14 cellular contexts compared by ENCODE assay signal in the genomic region with DNA sequence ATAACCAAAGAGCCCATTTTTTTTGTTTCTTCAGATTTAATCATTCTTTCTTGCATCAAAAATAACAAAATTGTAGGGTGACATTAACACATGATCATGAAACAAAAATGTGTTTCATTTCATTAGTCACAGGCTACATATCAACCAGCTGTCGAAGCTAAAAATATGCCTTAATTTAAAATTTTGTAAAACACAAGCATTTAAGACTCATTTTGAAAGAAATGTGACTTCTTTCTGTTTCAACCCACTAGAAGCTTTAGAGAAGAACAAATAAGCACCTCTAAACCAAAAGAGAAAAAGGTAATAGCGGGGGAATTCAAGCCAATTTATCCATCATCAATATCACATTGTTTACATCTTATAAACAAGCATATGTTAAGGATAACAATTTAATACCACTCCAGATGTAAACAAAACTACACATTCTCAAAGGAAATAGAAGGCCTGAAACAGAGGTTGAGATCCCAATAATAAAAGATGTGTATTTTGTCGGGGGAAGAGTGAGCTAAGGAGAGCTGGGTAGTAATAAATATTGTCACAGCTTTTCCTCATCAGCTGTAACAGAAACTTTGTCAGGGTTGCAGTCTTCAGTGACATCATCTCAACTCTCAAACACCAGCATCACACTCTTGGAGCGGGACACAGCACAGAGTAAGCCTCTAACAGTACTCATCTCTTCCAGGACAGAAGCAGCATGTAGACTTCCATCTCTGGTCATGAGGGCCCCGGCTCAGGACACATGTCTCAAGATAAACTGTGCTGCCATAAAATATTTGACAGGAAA. TPM values are rescaled to one million over a fixed set of nuclear protein-coding genes. Genes with fewer than 3 reads are reported as not detected.
DNase-seq lines count a peak whose midpoint lies in the region; ATAC-seq lines count a peak whose summit lies in the region.
"Had no signal": no experiment of that assay in that cellular context is flagged by ENCODE, and none has a peak within 500 bp of the region (broad histone marks: within the 10 kb centered on the region; RNA-seq: fewer than 3 reads in every experiment).

No MANE protein-coding gene starts in this region.

- no peaks in the 10 kb centered on the region; the same call in 1 of the 2 replicates for H3K36me3 ChIP-seq in GM23248 (ENCODE audit: low read depth)

- H4K20me1 ChIP-seq in GM23248 (ENCODE audit: insufficient read depth), result no peaks in the 10 kb centered on the region

- no peaks in the 10 kb centered on the region for H3K9me2 ChIP-seq in GM23248 (ENCODE audit: insufficient read depth)

- H3K4me1 Mint-ChIP-seq in activated T-cell treated with anti-CD3 and anti-CD28 coated beads, Interleukin-2, amount 50 U/mL, for 24 hours (ENCODE audit: low read depth), result peaks cover 20% of the 10 kb centered on the region
- peaks cover 5% of the 10 kb centered on the region for H3K4me1 Mint-ChIP-seq in stimulated activated memory B cell treated with anti-CD40 and anti-IgM and Interleukin-4, amounts not matched to agents 10 μg/mL and 1 μg/mL and 100 μg/mL, for 72 hours

- H3K9me3 ChIP-seq in GM23248 (ENCODE audit: low read depth), result no peaks in the 10 kb centered on the region

- no peak for DNase-seq in activated T-cell treated with anti-CD3 and anti-CD28 coated beads, Interleukin-2, amount 50 U/mL, for 24 hours
- DNase-seq in activated T-cell treated with anti-CD3 and anti-CD28 coated beads for 4 hours (no peak), GM23248 (peak; percentile 32), cardiac septum (ENCODE audit: low spot score) (no peak), NAMALWA (ENCODE audit: low spot score) (no peak)
- DNase-seq: activated CD8-positive, alpha-beta memory T cell treated with anti-CD3 and anti-CD28 coated beads for 24 hours; H7; Kasumi-1; left colon; NCI-H510A had no signal

- 46 to 51% methylated on average over 5 of the region's 5 CpGs for WGBS in GM23248 (ENCODE audit: low coverage in 1 of 2, low lambda C conversion rate in 2 of 2, missing lambda C conversion rate in 2 of 2), 2 experiments

- peak overlapping the region; percentile 4; the same call in 1 of the 2 replicates for H3K27ac ChIP-seq in GM23248
- H3K27ac ChIP-seq: parathyroid adenoma had no signal

- no peaks in the 10 kb centered on the region for H3K27me3 Mint-ChIP-seq in activated T-cell treated with anti-CD3 and anti-CD28 coated beads, Interleukin-2, amount 50 U/mL, for 24 hours
- H3K27me3 Mint-ChIP-seq in stimulated activated memory B cell treated with anti-CD40 and anti-IgM and Interleukin-4, amounts not matched to agents 10 μg/mL and 1 μg/mL and 100 μg/mL, for 72 hours, result no peaks in the 10 kb centered on the region

- peaks cover 81% of the 10 kb centered on the region for H3K36me3 Mint-ChIP-seq in activated T-cell treated with anti-CD3 and anti-CD28 coated beads, Interleukin-2, amount 50 U/mL, for 24 hours (ENCODE audit: low read depth)
- H3K36me3 Mint-ChIP-seq in stimulated activated memory B cell treated with anti-CD40 and anti-IgM and Interleukin-4, amounts not matched to agents 10 μg/mL and 1 μg/mL and 100 μg/mL, for 72 hours, result peaks cover 41% of the 10 kb centered on the region

- H3K9me3 Mint-ChIP-seq in activated T-cell treated with anti-CD3 and anti-CD28 coated beads, Interleukin-2, amount 50 U/mL, for 24 hours, result no peaks in the 10 kb centered on the region
- H3K9me3 Mint-ChIP-seq in stimulated activated memory B cell treated with anti-CD40 and anti-IgM and Interleukin-4, amounts not matched to agents 10 μg/mL and 1 μg/mL and 100 μg/mL, for 72 hours, result no peaks in the 10 kb centered on the region

- no peak overlapping the region for H3K4me3 Mint-ChIP-seq in activated T-cell treated with anti-CD3 and anti-CD28 coated beads, Interleukin-2, amount 50 U/mL, for 24 hours
- no peak overlapping the region for H3K4me3 Mint-ChIP-seq in stimulated activated memory B cell treated with anti-CD40 and anti-IgM and Interleukin-4, amounts not matched to agents 10 μg/mL and 1 μg/mL and 100 μg/mL, for 72 hours

- peak; percentile 85 for ATAC-seq in HG03460 (IDR thresholded peaks at IDR 0.05; ENCODE audit: unreplicated experiment)
- no peak for ATAC-seq in stimulated activated memory B cell treated with anti-CD40 and anti-IgM and Interleukin-4, amounts not matched to agents 10 μg/mL and 1 μg/mL and 100 μg/mL, for 72 hours
- ATAC-seq in GM18519 (IDR thresholded peaks at IDR 0.05; ENCODE audit: low FRiP score, unreplicated experiment), result no peak
- ATAC-seq: left colon had no signal

- intact Hi-C loops in cardiac septum (cut with DNase I), result no loop called here

- no peak overlapping the region for H3K4me3 ChIP-seq in GM23248

- H2AFZ ChIP-seq in GM23248, result peak overlapping the region; percentile 6; the same call in 1 of the 2 replicates
- H2AFZ ChIP-seq: parathyroid adenoma had no signal

- H3K27ac Mint-ChIP-seq in activated T-cell treated with anti-CD3 and anti-CD28 coated beads, Interleukin-2, amount 50 U/mL, for 24 hours, result peak overlapping the region; percentile 45
- peak overlapping the region; percentile 22 for H3K27ac Mint-ChIP-seq in stimulated activated memory B cell treated with anti-CD40 and anti-IgM and Interleukin-4, amounts not matched to agents 10 μg/mL and 1 μg/mL and 100 μg/mL, for 72 hours

- H3K79me2 ChIP-seq in GM23248 (ENCODE audit: insufficient read depth), result no peaks in the 10 kb centered on the region
- H3K79me2 ChIP-seq: parathyroid adenoma had no signal

- peak overlapping the region; percentile 44 for H3K4me2 ChIP-seq in GM23248 (ENCODE audit: unreplicated experiment)

- in situ Hi-C loops in GM23248 (cut with MboI), result no loop called here

- peaks cover 22% of the 10 kb centered on the region for H3K4me1 ChIP-seq in GM23248 (ENCODE audit: insufficient read depth)

- 0 out of 2 replicates have a peak overlapping the region, but pooled peaks have one; percentile 14 for H3K9ac ChIP-seq in GM23248
- H3K9ac ChIP-seq: parathyroid adenoma had no signal

- H3F3A ChIP-seq in GM23248 (ENCODE audit: insufficient read depth), result peaks cover 11% of the 10 kb centered on the region; the same call in 1 of the 2 replicates

- H3K27me3 ChIP-seq in GM23248 (replicated peaks; ENCODE audit: insufficient read depth), result no peaks in the 10 kb centered on the region

RNA-seq across cellular contexts. Expression of a gene that starts 42.0 kb away (rescaled TPM):
- 36.3 and 42.4 TPM in 2 replicates for total RNA-seq in GM23248 (2014; rRNA removed; shearing (Covaris generic))
- polyA plus RNA-seq in GM23248 (2016; fragmentation: Nextera tagmentation; extraction: Ambion mirVana), result 24.5 and 24.7 TPM in 2 replicates
- 16.2 TPM for total RNA-seq in cardiac septum

RNA-seq across cellular contexts. Expression of a gene that starts 49.6 kb away (rescaled TPM):
- 1.4 and 2.2 TPM in 2 replicates for total RNA-seq in GM23248 (2014; rRNA removed; shearing (Covaris generic))
- polyA plus RNA-seq in GM23248 (2016; fragmentation: Nextera tagmentation; extraction: Ambion mirVana), result 2.1 TPM in 2 replicates
- 0.73 TPM for total RNA-seq in cardiac septum

RNA-seq across cellular contexts. Expression of a gene that starts 50.0 kb away (rescaled TPM):
- total RNA-seq in GM23248 (2014; rRNA removed; shearing (Covaris generic)), result 7.6 and 9.9 TPM in 2 replicates
- polyA plus RNA-seq in GM23248 (2016; fragmentation: Nextera tagmentation; extraction: Ambion mirVana), result 20.2 and 23.8 TPM in 2 replicates
- total RNA-seq in cardiac septum, result 27.8 TPM
